ENCODE assay signal across 1 cellular context in the genomic region with DNA sequence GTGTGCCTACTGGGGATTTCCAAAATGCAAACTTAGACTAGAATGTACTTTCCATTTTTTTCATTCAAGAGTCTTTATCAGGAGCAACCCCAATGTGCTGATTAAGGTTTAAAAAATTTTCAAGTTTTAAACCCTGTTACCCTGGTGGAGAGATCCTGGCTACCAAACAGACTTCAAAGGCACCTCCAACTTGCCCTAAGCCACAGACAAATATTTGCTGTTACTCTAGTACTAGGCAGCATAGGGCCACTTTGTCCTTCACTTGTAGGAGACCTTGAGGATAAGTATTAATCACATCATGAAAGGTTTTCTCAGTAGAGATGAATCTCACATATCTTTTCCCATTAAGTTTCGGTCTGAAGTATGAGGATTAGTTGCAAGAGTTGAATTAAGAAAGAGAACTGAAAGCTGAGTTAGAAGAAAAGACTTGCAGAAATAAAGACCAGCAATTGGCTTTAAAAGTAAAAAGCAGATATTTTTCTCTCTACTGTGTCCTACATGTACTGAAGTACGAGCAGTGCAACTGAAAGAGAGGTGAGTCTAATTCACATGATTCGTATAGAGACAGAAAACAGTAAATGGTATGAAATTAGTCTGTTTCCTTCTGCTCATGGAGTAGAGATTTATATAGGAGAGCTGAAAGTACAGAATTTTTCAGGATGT.
TF ChIP-seq lines count a peak whose summit lies in the region.

No MANE protein-coding gene starts in this region.

TF ChIP-seq in GM12878, 131 proteins besides CTCF, POLR2A, EP300 and RAD21:
- TF ChIP-seq RB1 (IDR thresholded peaks at IDR 0.05; ENCODE audit: borderline replicate concordance) (no peak), BACH1 (IDR thresholded peaks at IDR 0.05; ENCODE audit: borderline replicate concordance) (no peak), TARDBP (IDR thresholded peaks at IDR 0.05; ENCODE audit: borderline replicate concordance) (no peak)
